In the genomic region with DNA sequence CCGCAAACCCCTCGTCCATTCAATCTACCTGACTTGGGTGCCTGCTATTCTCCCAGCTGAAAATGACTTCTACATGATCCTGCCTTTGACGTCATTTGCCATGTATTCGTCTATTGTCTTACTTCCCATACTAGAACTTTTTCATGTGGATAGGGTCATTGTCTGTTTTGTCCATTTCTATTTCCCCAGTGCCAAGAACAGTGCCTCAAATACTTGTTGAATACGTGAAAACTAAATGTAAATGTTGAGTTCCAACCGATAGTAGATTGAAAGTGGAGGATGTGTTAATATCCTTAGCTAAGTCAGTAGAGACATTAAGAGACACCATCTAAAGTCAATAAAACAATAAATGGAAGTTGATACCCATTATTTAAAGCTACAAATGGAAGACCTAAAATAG, we compare ENCODE assay signal across 8 cellular contexts.
DNase-seq lines count a peak whose midpoint lies in the region; ATAC-seq and TF ChIP-seq lines count a peak whose summit lies in the region.

No MANE protein-coding gene starts in this region.

- H3K27me3 Mint-ChIP-seq in stimulated activated naive CD8-positive, alpha-beta T cell treated with anti-CD3 and anti-CD28 coated beads, Interleukin-15, Interleukin-2, amounts not matched to agents 100 ng/mL and 50 ng/mL, for 24 hours = no peaks in the 10 kb centered on the region
- H3K27me3 Mint-ChIP-seq in memory B cell = no peaks in the 10 kb centered on the region

- H3K4me3 Mint-ChIP-seq in stimulated activated naive CD8-positive, alpha-beta T cell treated with anti-CD3 and anti-CD28 coated beads, Interleukin-15, Interleukin-2, amounts not matched to agents 100 ng/mL and 50 ng/mL, for 24 hours = peak overlapping the region; percentile 88
- peak overlapping the region; percentile 97 for H3K4me3 Mint-ChIP-seq in memory B cell

- TF ChIP-seq CTCF in GM10266 (IDR thresholded peaks at IDR 0.05; ENCODE audit: control insufficient read depth, insufficient read depth, low read depth, missing control alignments) = no peak

- H3K9me3 Mint-ChIP-seq in stimulated activated naive CD8-positive, alpha-beta T cell treated with anti-CD3 and anti-CD28 coated beads, Interleukin-15, Interleukin-2, amounts not matched to agents 100 ng/mL and 50 ng/mL, for 24 hours = peaks cover 4% of the 10 kb centered on the region
- H3K9me3 Mint-ChIP-seq in memory B cell = no peaks in the 10 kb centered on the region

- H3K36me3 Mint-ChIP-seq in stimulated activated naive CD8-positive, alpha-beta T cell treated with anti-CD3 and anti-CD28 coated beads, Interleukin-15, Interleukin-2, amounts not matched to agents 100 ng/mL and 50 ng/mL, for 24 hours (ENCODE audit: low read depth) = peaks cover 13% of the 10 kb centered on the region
- H3K36me3 Mint-ChIP-seq in memory B cell = peaks cover 19% of the 10 kb centered on the region

- H3K27ac Mint-ChIP-seq in stimulated activated naive CD8-positive, alpha-beta T cell treated with anti-CD3 and anti-CD28 coated beads, Interleukin-15, Interleukin-2, amounts not matched to agents 100 ng/mL and 50 ng/mL, for 24 hours = peak overlapping the region; percentile 89
- peak overlapping the region; percentile 94 for H3K27ac Mint-ChIP-seq in memory B cell

- DNase-seq in stimulated activated naive CD8-positive, alpha-beta T cell treated with anti-CD3 and anti-CD28 coated beads, Interleukin-15, Interleukin-2, amounts not matched to agents 100 U/mL and 50 U/mL, for 24 hours = no peak
- DNase-seq in astrocyte of the hippocampus (ENCODE audit: low read depth, low spot score) (peak; percentile 10), memory B cell (ENCODE audit: low spot score in 2 of 2) (no peak), GM10266 (ENCODE audit: extremely low spot score) (no peak)
- DNase-seq in activated CD4-positive, alpha-beta T cell treated with anti-CD3 and anti-CD28 coated beads for 48 hours = no peak

- no peak for ATAC-seq in stimulated activated naive CD8-positive, alpha-beta T cell treated with anti-CD3 and anti-CD28 coated beads, Interleukin-15, Interleukin-2, amounts not matched to agents 100 U/mL and 50 U/mL, for 24 hours
- ATAC-seq in memory B cell (ENCODE audit: low read depth) = no peak
- no peak for ATAC-seq in GM18873 (IDR thresholded peaks at IDR 0.05; ENCODE audit: low FRiP score, unreplicated experiment)
- no peak for ATAC-seq in HG02970 (IDR thresholded peaks at IDR 0.05; ENCODE audit: low FRiP score, unreplicated experiment)

- H3K4me1 Mint-ChIP-seq in stimulated activated naive CD8-positive, alpha-beta T cell treated with anti-CD3 and anti-CD28 coated beads, Interleukin-15, Interleukin-2, amounts not matched to agents 100 ng/mL and 50 ng/mL, for 24 hours (ENCODE audit: low read depth) = peaks cover 47% of the 10 kb centered on the region
- peaks cover 21% of the 10 kb centered on the region for H3K4me1 Mint-ChIP-seq in memory B cell
